Comparison of ENCODE assay signal across 1 cellular context in the genomic region with DNA sequence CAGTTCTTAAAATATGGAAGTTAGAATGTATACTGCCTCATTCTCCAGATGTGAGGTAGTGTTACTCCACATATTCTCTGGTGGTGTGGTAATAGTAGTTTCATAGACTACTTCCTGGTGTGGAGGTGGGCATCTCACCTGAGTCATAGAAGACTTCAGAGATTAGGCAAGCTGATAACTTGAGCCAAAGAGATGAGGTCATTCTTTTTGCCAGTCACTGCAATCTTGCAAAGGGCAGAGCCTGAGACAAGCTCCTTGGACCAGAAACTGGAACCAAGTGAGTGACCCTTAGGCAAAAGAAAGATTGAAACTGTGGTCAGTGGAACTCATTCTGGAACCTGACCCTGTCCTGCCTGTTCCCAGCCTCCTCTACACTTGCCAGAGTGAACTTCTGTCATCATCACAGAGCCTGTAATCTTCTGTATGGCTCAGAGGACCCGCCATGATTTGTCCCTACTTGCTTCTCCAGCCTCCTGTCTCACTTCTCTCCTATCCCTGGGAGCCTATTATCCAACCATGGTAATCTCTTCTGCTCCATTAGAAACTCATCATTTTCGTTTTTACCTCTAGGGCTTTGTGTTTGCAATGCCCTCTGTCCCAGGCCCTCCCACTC.
TF ChIP-seq lines count a peak whose summit lies in the region.

No MANE protein-coding gene starts in this region.

TF ChIP-seq in GM23338, 12 proteins besides CTCF, POLR2A, EP300 and RAD21 (continued from another document):
- TF ChIP-seq, protein P1, sequence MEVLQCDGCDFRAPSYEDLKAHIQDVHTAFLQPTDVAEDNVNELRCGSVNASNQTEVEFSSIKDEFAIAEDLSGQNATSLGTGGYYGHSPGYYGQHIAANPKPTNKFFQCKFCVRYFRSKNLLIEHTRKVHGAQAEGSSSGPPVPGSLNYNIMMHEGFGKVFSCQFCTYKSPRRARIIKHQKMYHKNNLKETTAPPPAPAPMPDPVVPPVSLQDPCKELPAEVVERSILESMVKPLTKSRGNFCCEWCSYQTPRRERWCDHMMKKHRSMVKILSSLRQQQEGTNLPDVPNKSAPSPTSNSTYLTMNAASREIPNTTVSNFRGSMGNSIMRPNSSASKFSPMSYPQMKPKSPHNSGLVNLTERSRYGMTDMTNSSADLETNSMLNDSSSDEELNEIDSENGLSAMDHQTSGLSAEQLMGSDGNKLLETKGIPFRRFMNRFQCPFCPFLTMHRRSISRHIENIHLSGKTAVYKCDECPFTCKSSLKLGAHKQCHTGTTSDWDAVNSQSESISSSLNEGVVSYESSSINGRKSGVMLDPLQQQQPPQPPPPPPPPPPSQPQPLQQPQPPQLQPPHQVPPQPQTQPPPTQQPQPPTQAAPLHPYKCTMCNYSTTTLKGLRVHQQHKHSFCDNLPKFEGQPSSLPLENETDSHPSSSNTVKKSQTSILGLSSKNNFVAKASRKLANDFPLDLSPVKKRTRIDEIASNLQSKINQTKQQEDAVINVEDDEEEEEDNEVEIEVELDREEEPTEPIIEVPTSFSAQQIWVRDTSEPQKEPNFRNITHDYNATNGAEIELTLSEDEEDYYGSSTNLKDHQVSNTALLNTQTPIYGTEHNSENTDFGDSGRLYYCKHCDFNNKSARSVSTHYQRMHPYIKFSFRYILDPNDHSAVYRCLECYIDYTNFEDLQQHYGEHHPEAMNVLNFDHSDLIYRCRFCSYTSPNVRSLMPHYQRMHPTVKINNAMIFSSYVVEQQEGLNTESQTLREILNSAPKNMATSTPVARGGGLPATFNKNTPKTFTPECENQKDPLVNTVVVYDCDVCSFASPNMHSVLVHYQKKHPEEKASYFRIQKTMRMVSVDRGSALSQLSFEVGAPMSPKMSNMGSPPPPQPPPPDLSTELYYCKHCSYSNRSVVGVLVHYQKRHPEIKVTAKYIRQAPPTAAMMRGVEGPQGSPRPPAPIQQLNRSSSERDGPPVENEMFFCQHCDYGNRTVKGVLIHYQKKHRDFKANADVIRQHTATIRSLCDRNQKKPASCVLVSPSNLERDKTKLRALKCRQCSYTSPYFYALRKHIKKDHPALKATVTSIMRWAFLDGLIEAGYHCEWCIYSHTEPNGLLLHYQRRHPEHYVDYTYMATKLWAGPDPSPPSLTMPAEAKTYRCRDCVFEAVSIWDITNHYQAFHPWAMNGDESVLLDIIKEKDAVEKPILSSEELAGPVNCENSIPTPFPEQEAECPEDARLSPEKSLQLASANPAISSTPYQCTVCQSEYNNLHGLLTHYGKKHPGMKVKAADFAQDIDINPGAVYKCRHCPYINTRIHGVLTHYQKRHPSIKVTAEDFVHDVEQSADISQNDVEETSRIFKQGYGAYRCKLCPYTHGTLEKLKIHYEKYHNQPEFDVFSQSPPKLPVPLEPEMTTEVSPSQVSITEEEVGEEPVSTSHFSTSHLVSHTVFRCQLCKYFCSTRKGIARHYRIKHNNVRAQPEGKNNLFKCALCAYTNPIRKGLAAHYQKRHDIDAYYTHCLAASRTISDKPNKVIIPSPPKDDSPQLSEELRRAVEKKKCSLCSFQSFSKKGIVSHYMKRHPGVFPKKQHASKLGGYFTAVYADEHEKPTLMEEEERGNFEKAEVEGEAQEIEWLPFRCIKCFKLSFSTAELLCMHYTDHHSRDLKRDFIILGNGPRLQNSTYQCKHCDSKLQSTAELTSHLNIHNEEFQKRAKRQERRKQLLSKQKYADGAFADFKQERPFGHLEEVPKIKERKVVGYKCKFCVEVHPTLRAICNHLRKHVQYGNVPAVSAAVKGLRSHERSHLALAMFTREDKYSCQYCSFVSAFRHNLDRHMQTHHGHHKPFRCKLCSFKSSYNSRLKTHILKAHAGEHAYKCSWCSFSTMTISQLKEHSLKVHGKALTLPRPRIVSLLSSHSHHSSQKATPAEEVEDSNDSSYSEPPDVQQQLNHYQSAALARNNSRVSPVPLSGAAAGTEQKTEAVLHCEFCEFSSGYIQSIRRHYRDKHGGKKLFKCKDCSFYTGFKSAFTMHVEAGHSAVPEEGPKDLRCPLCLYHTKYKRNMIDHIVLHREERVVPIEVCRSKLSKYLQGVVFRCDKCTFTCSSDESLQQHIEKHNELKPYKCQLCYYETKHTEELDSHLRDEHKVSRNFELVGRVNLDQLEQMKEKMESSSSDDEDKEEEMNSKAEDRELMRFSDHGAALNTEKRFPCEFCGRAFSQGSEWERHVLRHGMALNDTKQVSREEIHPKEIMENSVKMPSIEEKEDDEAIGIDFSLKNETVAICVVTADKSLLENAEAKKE (CRISPR knock-in tag; IDR thresholded peaks at IDR 0.05), result no peak
- TF ChIP-seq ZNF114 (CRISPR knock-in tag; IDR thresholded peaks at IDR 0.05), result no peak
TF ChIP-seq in GM23338: peak in this region for 0.
